ENCODE assay signal across 1 cellular context in the genomic region with DNA sequence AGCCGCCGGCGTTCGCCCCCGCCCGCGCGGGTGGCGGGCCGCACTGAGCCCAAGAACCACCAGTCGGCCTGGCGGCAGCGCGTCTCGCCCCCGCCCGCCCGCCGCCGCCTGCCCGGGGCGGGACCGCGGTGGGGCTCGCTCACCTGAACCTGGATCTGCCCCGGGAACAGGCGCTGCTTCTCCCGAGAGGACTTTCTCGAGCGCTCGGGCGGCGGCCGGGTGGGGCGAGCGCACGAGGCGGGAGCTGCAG.
A peak's percentile ranks its signal among the peaks of the same experiment; 100 is the strongest.
TF ChIP-seq lines count a peak whose summit lies in the region.

No MANE protein-coding gene starts in this region.

TF ChIP-seq in GM12878, 131 proteins besides CTCF, POLR2A, EP300 and RAD21 (continued from another document and continues in another):
- TF ChIP-seq, protein P1, sequence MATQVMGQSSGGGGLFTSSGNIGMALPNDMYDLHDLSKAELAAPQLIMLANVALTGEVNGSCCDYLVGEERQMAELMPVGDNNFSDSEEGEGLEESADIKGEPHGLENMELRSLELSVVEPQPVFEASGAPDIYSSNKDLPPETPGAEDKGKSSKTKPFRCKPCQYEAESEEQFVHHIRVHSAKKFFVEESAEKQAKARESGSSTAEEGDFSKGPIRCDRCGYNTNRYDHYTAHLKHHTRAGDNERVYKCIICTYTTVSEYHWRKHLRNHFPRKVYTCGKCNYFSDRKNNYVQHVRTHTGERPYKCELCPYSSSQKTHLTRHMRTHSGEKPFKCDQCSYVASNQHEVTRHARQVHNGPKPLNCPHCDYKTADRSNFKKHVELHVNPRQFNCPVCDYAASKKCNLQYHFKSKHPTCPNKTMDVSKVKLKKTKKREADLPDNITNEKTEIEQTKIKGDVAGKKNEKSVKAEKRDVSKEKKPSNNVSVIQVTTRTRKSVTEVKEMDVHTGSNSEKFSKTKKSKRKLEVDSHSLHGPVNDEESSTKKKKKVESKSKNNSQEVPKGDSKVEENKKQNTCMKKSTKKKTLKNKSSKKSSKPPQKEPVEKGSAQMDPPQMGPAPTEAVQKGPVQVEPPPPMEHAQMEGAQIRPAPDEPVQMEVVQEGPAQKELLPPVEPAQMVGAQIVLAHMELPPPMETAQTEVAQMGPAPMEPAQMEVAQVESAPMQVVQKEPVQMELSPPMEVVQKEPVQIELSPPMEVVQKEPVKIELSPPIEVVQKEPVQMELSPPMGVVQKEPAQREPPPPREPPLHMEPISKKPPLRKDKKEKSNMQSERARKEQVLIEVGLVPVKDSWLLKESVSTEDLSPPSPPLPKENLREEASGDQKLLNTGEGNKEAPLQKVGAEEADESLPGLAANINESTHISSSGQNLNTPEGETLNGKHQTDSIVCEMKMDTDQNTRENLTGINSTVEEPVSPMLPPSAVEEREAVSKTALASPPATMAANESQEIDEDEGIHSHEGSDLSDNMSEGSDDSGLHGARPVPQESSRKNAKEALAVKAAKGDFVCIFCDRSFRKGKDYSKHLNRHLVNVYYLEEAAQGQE (IDR thresholded peaks at IDR 0.05; ENCODE audit: low read depth, low read length), result no peak
- TF ChIP-seq MYC (IDR thresholded peaks at IDR 0.05; ENCODE audit: insufficient read depth, insufficient read length, insufficient replicate concordance, low read length, severe bottlenecking), result no peak
- no peak for TF ChIP-seq SMC3 (IDR thresholded peaks at IDR 0.05; ENCODE audit: borderline replicate concordance, low read length)
- TF ChIP-seq, protein P2, sequence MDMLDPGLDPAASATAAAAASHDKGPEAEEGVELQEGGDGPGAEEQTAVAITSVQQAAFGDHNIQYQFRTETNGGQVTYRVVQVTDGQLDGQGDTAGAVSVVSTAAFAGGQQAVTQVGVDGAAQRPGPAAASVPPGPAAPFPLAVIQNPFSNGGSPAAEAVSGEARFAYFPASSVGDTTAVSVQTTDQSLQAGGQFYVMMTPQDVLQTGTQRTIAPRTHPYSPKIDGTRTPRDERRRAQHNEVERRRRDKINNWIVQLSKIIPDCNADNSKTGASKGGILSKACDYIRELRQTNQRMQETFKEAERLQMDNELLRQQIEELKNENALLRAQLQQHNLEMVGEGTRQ (IDR thresholded peaks at IDR 0.05; ENCODE audit: borderline replicate concordance, low read depth, low read length), result no peak
- TF ChIP-seq ZNF217 (IDR thresholded peaks at IDR 0.05), result peak; percentile 36; the same call in 1 of the 2 replicates
- TF ChIP-seq PAX8 (IDR thresholded peaks at IDR 0.05), result no peak
- TF ChIP-seq, protein P3, sequence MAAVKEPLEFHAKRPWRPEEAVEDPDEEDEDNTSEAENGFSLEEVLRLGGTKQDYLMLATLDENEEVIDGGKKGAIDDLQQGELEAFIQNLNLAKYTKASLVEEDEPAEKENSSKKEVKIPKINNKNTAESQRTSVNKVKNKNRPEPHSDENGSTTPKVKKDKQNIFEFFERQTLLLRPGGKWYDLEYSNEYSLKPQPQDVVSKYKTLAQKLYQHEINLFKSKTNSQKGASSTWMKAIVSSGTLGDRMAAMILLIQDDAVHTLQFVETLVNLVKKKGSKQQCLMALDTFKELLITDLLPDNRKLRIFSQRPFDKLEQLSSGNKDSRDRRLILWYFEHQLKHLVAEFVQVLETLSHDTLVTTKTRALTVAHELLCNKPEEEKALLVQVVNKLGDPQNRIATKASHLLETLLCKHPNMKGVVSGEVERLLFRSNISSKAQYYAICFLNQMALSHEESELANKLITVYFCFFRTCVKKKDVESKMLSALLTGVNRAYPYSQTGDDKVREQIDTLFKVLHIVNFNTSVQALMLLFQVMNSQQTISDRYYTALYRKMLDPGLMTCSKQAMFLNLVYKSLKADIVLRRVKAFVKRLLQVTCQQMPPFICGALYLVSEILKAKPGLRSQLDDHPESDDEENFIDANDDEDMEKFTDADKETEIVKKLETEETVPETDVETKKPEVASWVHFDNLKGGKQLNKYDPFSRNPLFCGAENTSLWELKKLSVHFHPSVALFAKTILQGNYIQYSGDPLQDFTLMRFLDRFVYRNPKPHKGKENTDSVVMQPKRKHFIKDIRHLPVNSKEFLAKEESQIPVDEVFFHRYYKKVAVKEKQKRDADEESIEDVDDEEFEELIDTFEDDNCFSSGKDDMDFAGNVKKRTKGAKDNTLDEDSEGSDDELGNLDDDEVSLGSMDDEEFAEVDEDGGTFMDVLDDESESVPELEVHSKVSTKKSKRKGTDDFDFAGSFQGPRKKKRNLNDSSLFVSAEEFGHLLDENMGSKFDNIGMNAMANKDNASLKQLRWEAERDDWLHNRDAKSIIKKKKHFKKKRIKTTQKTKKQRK (IDR thresholded peaks at IDR 0.05; ENCODE audit: low read depth, low read length), result no peak
- no peak for TF ChIP-seq ZNF274 (IDR thresholded peaks at IDR 0.05; ENCODE audit: insufficient read depth, insufficient read length)
- TF ChIP-seq, protein P4, sequence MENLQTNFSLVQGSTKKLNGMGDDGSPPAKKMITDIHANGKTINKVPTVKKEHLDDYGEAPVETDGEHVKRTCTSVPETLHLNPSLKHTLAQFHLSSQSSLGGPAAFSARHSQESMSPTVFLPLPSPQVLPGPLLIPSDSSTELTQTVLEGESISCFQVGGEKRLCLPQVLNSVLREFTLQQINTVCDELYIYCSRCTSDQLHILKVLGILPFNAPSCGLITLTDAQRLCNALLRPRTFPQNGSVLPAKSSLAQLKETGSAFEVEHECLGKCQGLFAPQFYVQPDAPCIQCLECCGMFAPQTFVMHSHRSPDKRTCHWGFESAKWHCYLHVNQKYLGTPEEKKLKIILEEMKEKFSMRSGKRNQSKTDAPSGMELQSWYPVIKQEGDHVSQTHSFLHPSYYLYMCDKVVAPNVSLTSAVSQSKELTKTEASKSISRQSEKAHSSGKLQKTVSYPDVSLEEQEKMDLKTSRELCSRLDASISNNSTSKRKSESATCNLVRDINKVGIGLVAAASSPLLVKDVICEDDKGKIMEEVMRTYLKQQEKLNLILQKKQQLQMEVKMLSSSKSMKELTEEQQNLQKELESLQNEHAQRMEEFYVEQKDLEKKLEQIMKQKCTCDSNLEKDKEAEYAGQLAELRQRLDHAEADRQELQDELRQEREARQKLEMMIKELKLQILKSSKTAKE (IDR thresholded peaks at IDR 0.05; ENCODE audit: low read depth, poor library complexity, severe bottlenecking), result no peak
- no peak for TF ChIP-seq NFIC (IDR thresholded peaks at IDR 0.05; ENCODE audit: low read depth, low read length)
- TF ChIP-seq, protein P5, sequence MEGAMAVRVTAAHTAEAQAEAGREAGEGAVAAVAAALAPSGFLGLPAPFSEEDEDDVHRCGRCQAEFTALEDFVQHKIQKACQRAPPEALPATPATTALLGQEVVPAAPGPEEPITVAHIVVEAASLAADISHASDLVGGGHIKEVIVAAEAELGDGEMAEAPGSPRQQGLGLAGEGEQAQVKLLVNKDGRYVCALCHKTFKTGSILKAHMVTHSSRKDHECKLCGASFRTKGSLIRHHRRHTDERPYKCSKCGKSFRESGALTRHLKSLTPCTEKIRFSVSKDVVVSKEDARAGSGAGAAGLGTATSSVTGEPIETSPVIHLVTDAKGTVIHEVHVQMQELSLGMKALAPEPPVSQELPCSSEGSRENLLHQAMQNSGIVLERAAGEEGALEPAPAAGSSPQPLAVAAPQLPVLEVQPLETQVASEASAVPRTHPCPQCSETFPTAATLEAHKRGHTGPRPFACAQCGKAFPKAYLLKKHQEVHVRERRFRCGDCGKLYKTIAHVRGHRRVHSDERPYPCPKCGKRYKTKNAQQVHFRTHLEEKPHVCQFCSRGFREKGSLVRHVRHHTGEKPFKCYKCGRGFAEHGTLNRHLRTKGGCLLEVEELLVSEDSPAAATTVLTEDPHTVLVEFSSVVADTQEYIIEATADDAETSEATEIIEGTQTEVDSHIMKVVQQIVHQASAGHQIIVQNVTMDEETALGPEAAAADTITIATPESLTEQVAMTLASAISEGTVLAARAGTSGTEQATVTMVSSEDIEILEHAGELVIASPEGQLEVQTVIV (IDR thresholded peaks at IDR 0.05; ENCODE audit: borderline replicate concordance, partially characterized antibody), result no peak
- TF ChIP-seq, protein P6, sequence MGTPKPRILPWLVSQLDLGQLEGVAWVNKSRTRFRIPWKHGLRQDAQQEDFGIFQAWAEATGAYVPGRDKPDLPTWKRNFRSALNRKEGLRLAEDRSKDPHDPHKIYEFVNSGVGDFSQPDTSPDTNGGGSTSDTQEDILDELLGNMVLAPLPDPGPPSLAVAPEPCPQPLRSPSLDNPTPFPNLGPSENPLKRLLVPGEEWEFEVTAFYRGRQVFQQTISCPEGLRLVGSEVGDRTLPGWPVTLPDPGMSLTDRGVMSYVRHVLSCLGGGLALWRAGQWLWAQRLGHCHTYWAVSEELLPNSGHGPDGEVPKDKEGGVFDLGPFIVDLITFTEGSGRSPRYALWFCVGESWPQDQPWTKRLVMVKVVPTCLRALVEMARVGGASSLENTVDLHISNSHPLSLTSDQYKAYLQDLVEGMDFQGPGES (IDR thresholded peaks at IDR 0.05), result no peak
- TF ChIP-seq RELA (IDR thresholded peaks at IDR 0.05; ENCODE audit: borderline replicate concordance, partially characterized antibody), result no peak
- no peak for TF ChIP-seq CBX5 (IDR thresholded peaks at IDR 0.05; ENCODE audit: low read depth)
- peak; percentile 67; the same call in 1 of the 2 replicates for TF ChIP-seq BACH1 (IDR thresholded peaks at IDR 0.05; ENCODE audit: borderline replicate concordance)
- TF ChIP-seq SMAD1 (IDR thresholded peaks at IDR 0.05; ENCODE audit: low read depth, partially characterized antibody), result no peak
- TF ChIP-seq SMARCA5 (IDR thresholded peaks at IDR 0.05), result peak; percentile 76; the same call in 1 of the 2 replicates
- TF ChIP-seq JUND (IDR thresholded peaks at IDR 0.05; ENCODE audit: low read depth, low read length), result no peak
- TF ChIP-seq, protein P7, sequence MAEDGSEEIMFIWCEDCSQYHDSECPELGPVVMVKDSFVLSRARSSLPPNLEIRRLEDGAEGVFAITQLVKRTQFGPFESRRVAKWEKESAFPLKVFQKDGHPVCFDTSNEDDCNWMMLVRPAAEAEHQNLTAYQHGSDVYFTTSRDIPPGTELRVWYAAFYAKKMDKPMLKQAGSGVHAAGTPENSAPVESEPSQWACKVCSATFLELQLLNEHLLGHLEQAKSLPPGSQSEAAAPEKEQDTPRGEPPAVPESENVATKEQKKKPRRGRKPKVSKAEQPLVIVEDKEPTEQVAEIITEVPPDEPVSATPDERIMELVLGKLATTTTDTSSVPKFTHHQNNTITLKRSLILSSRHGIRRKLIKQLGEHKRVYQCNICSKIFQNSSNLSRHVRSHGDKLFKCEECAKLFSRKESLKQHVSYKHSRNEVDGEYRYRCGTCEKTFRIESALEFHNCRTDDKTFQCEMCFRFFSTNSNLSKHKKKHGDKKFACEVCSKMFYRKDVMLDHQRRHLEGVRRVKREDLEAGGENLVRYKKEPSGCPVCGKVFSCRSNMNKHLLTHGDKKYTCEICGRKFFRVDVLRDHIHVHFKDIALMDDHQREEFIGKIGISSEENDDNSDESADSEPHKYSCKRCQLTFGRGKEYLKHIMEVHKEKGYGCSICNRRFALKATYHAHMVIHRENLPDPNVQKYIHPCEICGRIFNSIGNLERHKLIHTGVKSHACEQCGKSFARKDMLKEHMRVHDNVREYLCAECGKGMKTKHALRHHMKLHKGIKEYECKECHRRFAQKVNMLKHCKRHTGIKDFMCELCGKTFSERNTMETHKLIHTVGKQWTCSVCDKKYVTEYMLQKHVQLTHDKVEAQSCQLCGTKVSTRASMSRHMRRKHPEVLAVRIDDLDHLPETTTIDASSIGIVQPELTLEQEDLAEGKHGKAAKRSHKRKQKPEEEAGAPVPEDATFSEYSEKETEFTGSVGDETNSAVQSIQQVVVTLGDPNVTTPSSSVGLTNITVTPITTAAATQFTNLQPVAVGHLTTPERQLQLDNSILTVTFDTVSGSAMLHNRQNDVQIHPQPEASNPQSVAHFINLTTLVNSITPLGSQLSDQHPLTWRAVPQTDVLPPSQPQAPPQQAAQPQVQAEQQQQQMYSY (CRISPR knock-in tag; IDR thresholded peaks at IDR 0.05), result no peak
- no peak for TF ChIP-seq NR2C2 (IDR thresholded peaks at IDR 0.05; ENCODE audit: borderline replicate concordance, control insufficient read depth, insufficient read length, low read depth)
- no peak for TF ChIP-seq TAF1 (IDR thresholded peaks at IDR 0.05; ENCODE audit: borderline replicate concordance, low read depth, low read length)
- no peak for TF ChIP-seq MXI1 (IDR thresholded peaks at IDR 0.05; ENCODE audit: low read depth, low read length)
- TF ChIP-seq, protein P8, sequence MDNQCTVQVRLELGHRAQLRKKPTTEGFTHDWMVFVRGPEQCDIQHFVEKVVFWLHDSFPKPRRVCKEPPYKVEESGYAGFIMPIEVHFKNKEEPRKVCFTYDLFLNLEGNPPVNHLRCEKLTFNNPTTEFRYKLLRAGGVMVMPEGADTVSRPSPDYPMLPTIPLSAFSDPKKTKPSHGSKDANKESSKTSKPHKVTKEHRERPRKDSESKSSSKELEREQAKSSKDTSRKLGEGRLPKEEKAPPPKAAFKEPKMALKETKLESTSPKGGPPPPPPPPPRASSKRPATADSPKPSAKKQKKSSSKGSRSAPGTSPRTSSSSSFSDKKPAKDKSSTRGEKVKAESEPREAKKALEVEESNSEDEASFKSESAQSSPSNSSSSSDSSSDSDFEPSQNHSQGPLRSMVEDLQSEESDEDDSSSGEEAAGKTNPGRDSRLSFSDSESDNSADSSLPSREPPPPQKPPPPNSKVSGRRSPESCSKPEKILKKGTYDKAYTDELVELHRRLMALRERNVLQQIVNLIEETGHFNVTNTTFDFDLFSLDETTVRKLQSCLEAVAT (IDR thresholded peaks at IDR 0.05), result no peak
- TF ChIP-seq PML (IDR thresholded peaks at IDR 0.05; ENCODE audit: low read length), result no peak
- TF ChIP-seq ZNF622 (IDR thresholded peaks at IDR 0.05), result no peak
- TF ChIP-seq BMI1 (IDR thresholded peaks at IDR 0.05; ENCODE audit: borderline replicate concordance), result no peak
- TF ChIP-seq SREBF1 (IDR thresholded peaks at IDR 0.05; ENCODE audit: low read length), result no peak
- no peak for TF ChIP-seq MYB (IDR thresholded peaks at IDR 0.05; ENCODE audit: borderline replicate concordance, low read depth, low read length)
- TF ChIP-seq TCF3 (IDR thresholded peaks at IDR 0.05; ENCODE audit: borderline replicate concordance, insufficient read depth, low read depth, low read length), result no peak
- TF ChIP-seq BHLHE40 (IDR thresholded peaks at IDR 0.05; ENCODE audit: borderline replicate concordance in 1 of 2, low read depth in 2 of 2, low read length in 1 of 2), result no peak; a peak in 1 of 4 replicates
- TF ChIP-seq, protein P9, sequence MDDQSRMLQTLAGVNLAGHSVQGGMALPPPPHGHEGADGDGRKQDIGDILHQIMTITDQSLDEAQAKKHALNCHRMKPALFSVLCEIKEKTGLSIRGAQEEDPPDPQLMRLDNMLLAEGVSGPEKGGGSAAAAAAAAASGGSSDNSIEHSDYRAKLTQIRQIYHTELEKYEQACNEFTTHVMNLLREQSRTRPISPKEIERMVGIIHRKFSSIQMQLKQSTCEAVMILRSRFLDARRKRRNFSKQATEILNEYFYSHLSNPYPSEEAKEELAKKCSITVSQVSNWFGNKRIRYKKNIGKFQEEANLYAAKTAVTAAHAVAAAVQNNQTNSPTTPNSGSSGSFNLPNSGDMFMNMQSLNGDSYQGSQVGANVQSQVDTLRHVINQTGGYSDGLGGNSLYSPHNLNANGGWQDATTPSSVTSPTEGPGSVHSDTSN (IDR thresholded peaks at IDR 0.05; ENCODE audit: insufficient replicate concordance, low read depth, low read length), result no peak
- 0 out of 2 replicates have a peak, but pooled peaks have one; percentile 12 for TF ChIP-seq ZSCAN29 (IDR thresholded peaks at IDR 0.05)
- no peak for TF ChIP-seq ZNF24 (IDR thresholded peaks at IDR 0.05)
- TF ChIP-seq YBX1 (IDR thresholded peaks at IDR 0.05), result no peak
- TF ChIP-seq DPF2 (IDR thresholded peaks at IDR 0.05), result no peak
